Comparison of ENCODE assay signal across 8 cellular contexts in the genomic region with DNA sequence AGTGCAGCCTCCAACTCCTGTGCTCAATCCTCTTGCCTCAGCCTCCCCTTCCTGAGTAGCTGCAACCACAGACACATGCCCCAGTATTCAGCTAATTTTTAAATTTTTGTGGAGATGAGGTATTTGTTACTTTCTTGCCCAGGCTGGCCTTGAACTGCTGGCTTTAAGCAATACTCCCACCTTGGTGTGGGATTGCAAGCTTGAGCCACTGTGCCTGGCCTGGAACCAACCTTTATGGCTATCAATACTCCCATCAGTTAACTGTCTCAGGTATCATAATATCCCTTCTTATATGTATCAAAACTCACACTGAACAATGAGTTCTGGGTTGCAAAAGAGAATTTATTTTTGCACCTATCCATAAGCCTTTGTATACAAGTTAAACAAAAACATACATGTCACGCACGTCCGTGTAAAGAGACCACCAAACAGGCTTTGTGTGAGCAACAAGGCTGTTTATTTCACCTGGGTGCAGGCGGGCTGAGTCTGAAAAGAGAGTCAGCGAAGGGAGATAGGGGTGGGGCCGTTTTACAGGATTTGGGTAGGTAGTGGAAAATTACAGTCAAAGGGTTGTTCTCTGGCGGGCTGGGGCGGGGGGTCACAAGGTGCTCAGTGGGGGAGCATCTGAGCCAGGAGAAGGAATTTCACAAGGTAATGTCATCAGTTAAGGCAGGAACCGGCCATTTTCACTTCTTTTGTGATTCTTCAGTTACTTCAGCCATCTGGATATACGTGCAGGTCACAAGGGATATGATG. TPM values are rescaled to one million over a fixed set of nuclear protein-coding genes. Genes with fewer than 3 reads are reported as not detected.
DNase-seq lines count a peak whose midpoint lies in the region; TF ChIP-seq lines count a peak whose summit lies in the region.
"Not testable (repeated sequence)": the region's sequence is repeated elsewhere in the genome, so short reads cannot be mapped to it uniquely, and the experiment has no call there.
"Had no signal": no experiment of that assay in that cellular context is flagged by ENCODE, and none has a peak within 500 bp of the region (broad histone marks: within the 10 kb centered on the region; RNA-seq: fewer than 3 reads in every experiment).

No MANE protein-coding gene starts in this region.

- H3K27me3 Mint-ChIP-seq in endodermal cell (ENCODE audit: insufficient read depth); neural progenitor cell (ENCODE audit: insufficient read depth, low read depth): not testable (repeated sequence)

- H3K4me1 ChIP-seq in ES-I3 (ENCODE audit: insufficient read depth, low read length), result peaks cover 23% of the 10 kb centered on the region
- peaks cover 11% of the 10 kb centered on the region for H3K4me1 ChIP-seq in HUES48 (ENCODE audit: control insufficient read depth, insufficient read depth, low read length)
- not testable (repeated sequence) for H3K4me1 ChIP-seq in NT2/D1 (ENCODE audit: insufficient read depth, insufficient read length); endodermal cell (ENCODE audit: control insufficient read depth, insufficient read depth, low read length); mesendoderm (ENCODE audit: control insufficient read depth, low read depth, low read length)
- H3K4me1 ChIP-seq in iPS-15b (ENCODE audit: control insufficient read depth, insufficient read depth, low read length), result peaks cover 11% of the 10 kb centered on the region
- peaks cover 21% of the 10 kb centered on the region for H3K4me1 ChIP-seq in neural progenitor cell

- H3K9ac ChIP-seq in ES-I3 (ENCODE audit: low read depth, low read length), result peak overlapping the region; percentile 47
- peak overlapping the region; percentile 48; the same call in 1 of the 2 replicates for H3K9ac ChIP-seq in HUES48 (ENCODE audit: low read depth, low read length)
- H3K9ac ChIP-seq in NT2/D1 (ENCODE audit: insufficient read length, low read depth), result peak overlapping the region; percentile 36
- H3K9ac ChIP-seq in endodermal cell (ENCODE audit: extremely low read depth, low read length, poor library complexity, severe bottlenecking), result peak overlapping the region; percentile 11
- H3K9ac ChIP-seq in iPS-15b (ENCODE audit: low read depth, low read length), result peak overlapping the region; percentile 16
- peak overlapping the region; percentile 63 for H3K9ac ChIP-seq in mesendoderm (ENCODE audit: low read length)
- H3K9ac ChIP-seq in neural progenitor cell, result not testable (repeated sequence)

- H3K4me1 Mint-ChIP-seq in endodermal cell (peaks cover 24% of the 10 kb centered on the region), neural progenitor cell (peaks cover 16% of the 10 kb centered on the region)

- not testable (repeated sequence) for H4K20me1 ChIP-seq in neural progenitor cell (ENCODE audit: low read depth)

- peak overlapping the region; percentile 43 for H2AK5ac ChIP-seq in mesendoderm (ENCODE audit: low read length)

- peak overlapping the region; percentile 64 for H3K27ac ChIP-seq in HUES48 (ENCODE audit: low read depth, low read length)
- H3K27ac ChIP-seq in endodermal cell (ENCODE audit: low read depth, low read length), result not testable (repeated sequence)
- H3K27ac ChIP-seq in mesendoderm (ENCODE audit: low read depth, low read length), result peak overlapping the region; percentile 93
- H3K27ac ChIP-seq in neural progenitor cell, result peak overlapping the region; percentile 82

- H3K4me3 Mint-ChIP-seq in endodermal cell, result peak overlapping the region; percentile 29
- H3K4me3 Mint-ChIP-seq in neural progenitor cell, result not testable (repeated sequence)

- not testable (repeated sequence) for H2BK15ac ChIP-seq in mesendoderm (replicated peaks; ENCODE audit: low read depth)

- DNase-seq in NT2/D1 (ENCODE audit: low read depth, low spot score), result not testable (repeated sequence)
- DNase-seq in endodermal cell, result peak; percentile 93
- peak; percentile 94 for DNase-seq in mesendoderm
- DNase-seq in neural progenitor cell (ENCODE audit: low spot score), result peak; percentile 32

- not testable (repeated sequence) for H3K79me1 ChIP-seq in mesendoderm (ENCODE audit: low read length)

- H3K36me3 Mint-ChIP-seq in endodermal cell (ENCODE audit: low read depth); neural progenitor cell: not testable (repeated sequence)

- H4K8ac ChIP-seq in mesendoderm (ENCODE audit: low read depth, low read length), result not testable (repeated sequence)

- H2BK5ac ChIP-seq in mesendoderm (ENCODE audit: low read length), result peak overlapping the region; percentile 91

- peak overlapping the region; percentile 98 for H3K4ac ChIP-seq in mesendoderm (ENCODE audit: low read depth, low read length)

- H3K4me3 ChIP-seq in HUES48 (ENCODE audit: low read depth, low read length); NT2/D1 (ENCODE audit: insufficient read length, low read depth); endodermal cell (ENCODE audit: low read length); iPS-15b (ENCODE audit: low read depth, low read length); mesendoderm (ENCODE audit: low read length): not testable (repeated sequence)
- peak overlapping the region; percentile 8 for H3K4me3 ChIP-seq in neural progenitor cell

- H3K9me3 ChIP-seq in ES-I3 (ENCODE audit: control insufficient read depth, insufficient read depth, low read length); HUES48 (ENCODE audit: control insufficient read depth, insufficient read depth, low read length); NT2/D1 (ENCODE audit: insufficient read depth, low read length); endodermal cell (ENCODE audit: control insufficient read depth, low read length); iPS-15b (ENCODE audit: control insufficient read depth, insufficient read depth, low read length); neural progenitor cell (ENCODE audit: low read depth): not testable (repeated sequence)

- not testable (repeated sequence) for H4K5ac ChIP-seq in mesendoderm (ENCODE audit: low read length)

- TF ChIP-seq CTCF in endodermal cell (conservative IDR thresholded peaks at IDR 0.05); neural progenitor cell (IDR thresholded peaks at IDR 0.05): not testable (repeated sequence)

- not testable (repeated sequence) for H3K4me2 ChIP-seq in mesendoderm (ENCODE audit: low read length)
- peak overlapping the region; percentile 50 for H3K4me2 ChIP-seq in neural progenitor cell

- not testable (repeated sequence) for H2AFZ ChIP-seq in neural progenitor cell (replicated peaks)

- peak overlapping the region; percentile 79 for H2BK120ac ChIP-seq in mesendoderm (ENCODE audit: low read depth, low read length)

- not testable (repeated sequence) for H3K27me3 ChIP-seq in HUES48 (ENCODE audit: control insufficient read depth, insufficient read depth, low read length); NT2/D1 (ENCODE audit: insufficient read depth, insufficient read length); endodermal cell (ENCODE audit: control insufficient read depth, insufficient read depth, low read length, poor library complexity, severe bottlenecking); iPS-15b (ENCODE audit: control insufficient read depth, insufficient read depth, low read length); mesendoderm (ENCODE audit: insufficient read depth, low read length, poor library complexity); neural progenitor cell

- H3K23ac ChIP-seq in mesendoderm (ENCODE audit: low read length), result not testable (repeated sequence)

- H3F3A ChIP-seq in neural progenitor cell (ENCODE audit: low read depth), result peaks cover 19% of the 10 kb centered on the region

- peak overlapping the region; percentile 90 for H3K56ac ChIP-seq in mesendoderm (ENCODE audit: low read length)

- H3K27ac Mint-ChIP-seq in endodermal cell, result peak overlapping the region; percentile 98
- not testable (repeated sequence) for H3K27ac Mint-ChIP-seq in neural progenitor cell

- H3K9me3 Mint-ChIP-seq in endodermal cell, neural progenitor cell: not testable (repeated sequence)

- WGBS in endodermal cell (ENCODE audit: insufficient coverage in 1 of 2, insufficient read length in 1 of 2), 2 experiments, result 40 to 60% methylated on average over 1 to 10 of the region's 10 CpGs
- WGBS in mesendoderm (ENCODE audit: extremely low coverage, insufficient coverage, low lambda C conversion rate), result no CpG with 5 or more reads among the region's 10 CpGs

- not testable (repeated sequence) for H3K36me3 ChIP-seq in ES-I3 (ENCODE audit: insufficient read depth, low read length); HUES48 (ENCODE audit: control insufficient read depth, insufficient read depth, low read length); NT2/D1 (ENCODE audit: insufficient read depth, insufficient read length, low read length); endodermal cell (ENCODE audit: control insufficient read depth, insufficient read depth, low read length); iPS-15b (ENCODE audit: control insufficient read depth, insufficient read depth, low read length); mesendoderm (ENCODE audit: control insufficient read depth, insufficient read depth, low read length); neural progenitor cell

- not testable (repeated sequence) for H3K79me2 ChIP-seq in mesendoderm (ENCODE audit: control insufficient read depth, insufficient read depth, low read length); neural progenitor cell (ENCODE audit: low read depth)

- peak overlapping the region; percentile 96 for H3K18ac ChIP-seq in mesendoderm (ENCODE audit: low read length)

RNA-seq across cellular contexts. Expression of a gene that starts 16.4 kb away (rescaled TPM):
- 10 to 100 TPM; 49.8 to 50.5 TPM for total RNA-seq in endodermal cell
- 9.2 TPM for polyA plus RNA-seq in endodermal cell (2013, experiment 1 of 2)
- 7.9 TPM for polyA plus RNA-seq in endodermal cell (2013, experiment 2 of 2)
- polyA plus RNA-seq in mesendoderm (2013, experiment 1 of 2), result 25.3 TPM
- 24.4 TPM for polyA plus RNA-seq in mesendoderm (2013, experiment 2 of 2)
- total RNA-seq in neural progenitor cell (ENCODE audit: low replicate concordance), result 23.8 and 27.4 TPM in 2 replicates
- polyA plus RNA-seq: CD14-positive monocyte had no signal
